ENCODE assay signal across 8 cellular contexts in the genomic region with DNA sequence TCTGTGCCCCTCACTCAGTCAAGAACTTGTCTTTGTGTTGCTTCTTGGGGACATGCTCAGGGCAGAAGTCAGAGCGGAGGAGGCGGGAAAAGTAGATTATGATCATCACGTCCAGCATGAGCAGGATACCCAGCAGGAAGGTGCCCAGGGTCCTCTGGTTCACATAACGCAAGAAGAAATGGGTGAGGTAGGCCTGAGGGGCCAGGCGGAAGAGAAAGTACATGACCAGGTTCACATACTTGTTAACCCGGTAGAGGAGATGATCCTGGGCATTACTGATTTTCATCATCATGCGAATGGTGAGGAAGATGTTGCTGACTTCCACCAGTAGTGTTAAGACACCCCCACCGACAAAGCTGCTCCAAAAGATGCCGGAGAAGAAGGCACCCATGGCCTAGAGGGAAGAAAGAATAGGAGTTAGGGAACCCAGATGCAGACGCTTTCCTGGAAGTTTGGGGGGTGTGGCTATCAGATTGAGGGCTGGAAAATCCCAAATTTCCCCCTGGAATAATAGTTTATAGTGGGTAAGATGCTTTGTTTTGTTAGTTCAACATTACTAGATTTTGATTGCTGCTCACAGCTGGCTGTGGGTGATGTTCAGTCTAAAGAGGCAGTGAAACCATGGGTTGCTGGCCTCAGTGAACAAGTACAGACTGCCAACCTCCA. TPM values are rescaled to one million over a fixed set of nuclear protein-coding genes. Genes with fewer than 3 reads are reported as not detected.
DNase-seq lines count a peak whose midpoint lies in the region; ATAC-seq and TF ChIP-seq lines count a peak whose summit lies in the region.

No MANE protein-coding gene starts in this region.

- peaks cover 8% of the 10 kb centered on the region for H3K27me3 Mint-ChIP-seq in CD4-positive, CD25-positive, alpha-beta regulatory T cell

- peaks cover 10 to 81% (median 40%) of the 10 kb centered on the region in 4 donors for H3K4me1 Mint-ChIP-seq in CD4-positive, CD25-positive, alpha-beta regulatory T cell

- no peak for TF ChIP-seq POLR2A in thyroid gland (IDR thresholded peaks at IDR 0.05)

- DNase-seq in CD4-positive, CD25-positive, alpha-beta regulatory T cell: no peak
- DNase-seq in ascending aorta (ENCODE audit: low spot score in 2 of 2) (no peak), thyroid gland (no peak), NCI-H345 (lab: John Stamatoyannopoulos, UW) (no peak), dedifferentiated amniotic fluid mesenchymal stem cell (ENCODE audit: extremely low spot score) (no peak)

- no peak for ATAC-seq in CD4-positive, CD25-positive, alpha-beta regulatory T cell (ENCODE audit: low read depth in 2 of 2)
- no peak for ATAC-seq in GM18858 (IDR thresholded peaks at IDR 0.05; ENCODE audit: unreplicated experiment)

- H3K27ac ChIP-seq in CD4-positive, CD25-positive, alpha-beta regulatory T cell (ENCODE audit: insufficient read depth, low read length, poor library complexity, severe bottlenecking): peak overlapping the region; percentile 45
- H3K27ac ChIP-seq in HUES64 (ENCODE audit: low read depth, low read length) (peak overlapping the region; percentile 94; the same call in 1 of the 2 replicates), ascending aorta (peak overlapping the region; percentile 66 to 93), mucosa of rectum (ENCODE audit: low read depth in 2 of 2, low read length in 2 of 2) (peak overlapping the region; percentile 99), thyroid gland (no peak overlapping the region)

- H3K4me3 Mint-ChIP-seq in CD4-positive, CD25-positive, alpha-beta regulatory T cell: peak overlapping the region; percentile 82 to 99 (median 92)

- TF ChIP-seq CTCF in ascending aorta (IDR thresholded peaks at IDR 0.05): no peak
- TF ChIP-seq CTCF in thyroid gland (IDR thresholded peaks at IDR 0.05): no peak

- H3K9ac ChIP-seq in HUES64 (ENCODE audit: low read depth, low read length) (peak overlapping the region; percentile 96), mucosa of rectum (ENCODE audit: low read depth in 1 of 2, low read length in 2 of 2) (peak overlapping the region; percentile 68 to 83)

- H3K9me3 ChIP-seq in CD4-positive, CD25-positive, alpha-beta regulatory T cell (ENCODE audit: control insufficient read depth in 2 of 2, low read length in 2 of 2): no peaks in the 10 kb centered on the region
- H3K9me3 ChIP-seq in HUES64 (ENCODE audit: insufficient read depth, low read depth, low read length): no peaks in the 10 kb centered on the region
- no peaks in the 10 kb centered on the region for H3K9me3 ChIP-seq in ascending aorta
- no peaks in the 10 kb centered on the region for H3K9me3 ChIP-seq in mucosa of rectum (ENCODE audit: control insufficient read depth in 2 of 2, low read length in 2 of 2)
- H3K9me3 ChIP-seq in thyroid gland: no peaks in the 10 kb centered on the region

- H3K4me1 ChIP-seq in CD4-positive, CD25-positive, alpha-beta regulatory T cell (ENCODE audit: control insufficient read depth, insufficient read depth, low read length, poor library complexity, severe bottlenecking): peaks cover 61% of the 10 kb centered on the region
- H3K4me1 ChIP-seq in HUES64 (ENCODE audit: insufficient read depth, low read length) (peaks cover 19% of the 10 kb centered on the region; the same call in 1 of the 2 replicates), ascending aorta (peaks cover 17 to 36% of the 10 kb centered on the region in 2 donors), mucosa of rectum (ENCODE audit: control insufficient read depth in 2 of 2, insufficient read depth in 2 of 2, low read length in 2 of 2) (peaks cover 53 to 63% of the 10 kb centered on the region in 2 donors), thyroid gland (peaks cover 31 to 32% of the 10 kb centered on the region in 2 donors)

- peaks cover 34% of the 10 kb centered on the region for H3K36me3 ChIP-seq in CD4-positive, CD25-positive, alpha-beta regulatory T cell (ENCODE audit: control insufficient read depth, insufficient read depth, low read length)
- H3K36me3 ChIP-seq in HUES64 (ENCODE audit: insufficient read depth, low read length): peaks cover 49% of the 10 kb centered on the region
- peaks cover 24 to 36% of the 10 kb centered on the region in 2 donors for H3K36me3 ChIP-seq in ascending aorta
- peaks cover 24 to 37% of the 10 kb centered on the region in 2 donors for H3K36me3 ChIP-seq in mucosa of rectum (ENCODE audit: control insufficient read depth in 2 of 2, insufficient read depth in 2 of 2, low read length in 2 of 2)
- peaks cover 33 to 36% of the 10 kb centered on the region in 2 donors for H3K36me3 ChIP-seq in thyroid gland

- intact Hi-C loops in ascending aorta (cut with DNase I) (loop anchor here (5.0 to 10.0 kb wide), 3 partner anchors 38 to 390 kb away; a partner anchor contains a TSS), thyroid gland (cut with DNase I) (loop anchor here (5.0 kb wide), 2 partner anchors 77 to 228 kb away; a partner anchor contains a TSS)

- no peak overlapping the region for H3K4me3 ChIP-seq in CD4-positive, CD25-positive, alpha-beta regulatory T cell (ENCODE audit: low read depth, low read length)
- H3K4me3 ChIP-seq in HUES64 (ENCODE audit: low read length) (peak overlapping the region; percentile 78), ascending aorta (peak overlapping the region in 1 of 2 donors; percentile 83), mucosa of rectum (ENCODE audit: low read length in 2 of 2) (peak overlapping the region; percentile 74 to 75), thyroid gland (replicated peaks in 1 of 3) (no peak overlapping the region)

- peaks cover 44% of the 10 kb centered on the region for H3K36me3 Mint-ChIP-seq in CD4-positive, CD25-positive, alpha-beta regulatory T cell

- peak overlapping the region; percentile 48 to 76 (median 75) for H3K27ac Mint-ChIP-seq in CD4-positive, CD25-positive, alpha-beta regulatory T cell

- H3K9me3 Mint-ChIP-seq in CD4-positive, CD25-positive, alpha-beta regulatory T cell: no peaks in the 10 kb centered on the region

- H3K27me3 ChIP-seq in CD4-positive, CD25-positive, alpha-beta regulatory T cell (ENCODE audit: control insufficient read depth, insufficient read depth, low read length): no peaks in the 10 kb centered on the region
- H3K27me3 ChIP-seq in HUES64 (ENCODE audit: insufficient read depth, low read length) (no peaks in the 10 kb centered on the region), ascending aorta (no peaks in the 10 kb centered on the region), mucosa of rectum (ENCODE audit: control insufficient read depth in 2 of 2, insufficient read depth in 2 of 2, low read length in 2 of 2) (no peaks in the 10 kb centered on the region), thyroid gland (no peaks in the 10 kb centered on the region)

- WGBS in HUES64: 79% methylated on average over 10 of the region's 10 CpGs
- WGBS in thyroid gland, 2 donors: 82 to 87% methylated on average over 10 of the region's 10 CpGs

RNA-seq across cellular contexts. Expression of a gene that starts 1.4 kb away (rescaled TPM):
- total RNA-seq in CD4-positive, CD25-positive, alpha-beta regulatory T cell: 1.3 TPM
- polyA plus RNA-seq in CD4-positive, CD25-positive, alpha-beta regulatory T cell: not detected
- polyA plus RNA-seq in HUES64 (2013, experiment 1 of 2): 32.9 TPM
- 35.6 TPM for polyA plus RNA-seq in HUES64 (2013, experiment 2 of 2)
- total RNA-seq in ascending aorta (not detected), thyroid gland (10 to 100 TPM in 1 of 4 donors, 1 to 10 TPM in 3; 1.6 to 21.4 (median 5.1) TPM)

RNA-seq across cellular contexts. Expression of a gene that starts 4.0 kb away (rescaled TPM):
- total RNA-seq in CD4-positive, CD25-positive, alpha-beta regulatory T cell: 7.5 TPM
- polyA plus RNA-seq in CD4-positive, CD25-positive, alpha-beta regulatory T cell: 1 to 10 TPM; 1.8 to 2.6 (median 2.0) TPM
- polyA plus RNA-seq in HUES64 (2013, experiment 1 of 2): 10.3 TPM
- 8.4 TPM for polyA plus RNA-seq in HUES64 (2013, experiment 2 of 2)
- total RNA-seq in ascending aorta (3.2 TPM), thyroid gland (10 to 100 TPM in 1 of 4 donors, 1 to 10 TPM in 3; 3.9 to 14.0 (median 8.1) TPM)

RNA-seq across cellular contexts. Expression of a gene that starts 4.8 kb away (rescaled TPM):
- 2,050 TPM for total RNA-seq in CD4-positive, CD25-positive, alpha-beta regulatory T cell
- polyA plus RNA-seq in CD4-positive, CD25-positive, alpha-beta regulatory T cell: 1,000 to 10,000 TPM; 4,206 to 5,707 (median 4,669) TPM
- polyA plus RNA-seq in HUES64 (2013, experiment 1 of 2): 2,115 TPM
- 2,394 TPM for polyA plus RNA-seq in HUES64 (2013, experiment 2 of 2)
- total RNA-seq in ascending aorta (491 TPM), thyroid gland (100 to 1,000 TPM; 181 to 750 (median 443) TPM)

RNA-seq across cellular contexts. Expression of a gene that starts 7.0 kb away (rescaled TPM):
- total RNA-seq in CD4-positive, CD25-positive, alpha-beta regulatory T cell: 4.0 TPM
- polyA plus RNA-seq in CD4-positive, CD25-positive, alpha-beta regulatory T cell: 10 to 100 TPM in 1 of 4 donors, 1 to 10 TPM in 3; 6.6 to 11.5 (median 6.9) TPM
- polyA plus RNA-seq in HUES64 (2013, experiment 1 of 2): 182 TPM
- polyA plus RNA-seq in HUES64 (2013, experiment 2 of 2): 154 TPM
- 172 TPM for total RNA-seq in ascending aorta
- total RNA-seq in thyroid gland: 100 to 1,000 TPM; 136 to 186 (median 159) TPM

RNA-seq across cellular contexts. Expression of a gene that starts 12.9 kb away (rescaled TPM):
- total RNA-seq in CD4-positive, CD25-positive, alpha-beta regulatory T cell: 5.3 TPM
- under 1 TPM in 3 of 4 donors, not detected in 1; 0.37 to 0.67 (median 0.63) TPM for polyA plus RNA-seq in CD4-positive, CD25-positive, alpha-beta regulatory T cell
- polyA plus RNA-seq in HUES64 (2013, experiment 1 of 2): 8.7 TPM
- polyA plus RNA-seq in HUES64 (2013, experiment 2 of 2): 9.2 TPM
- total RNA-seq in ascending aorta (1.6 TPM), thyroid gland (1 to 10 TPM in 2 of 4 donors, under 1 TPM in 1, not detected in 1; 0.46 to 4.3 (median 1.1) TPM)

Comparison
In these comparisons a context has a peak if more than half of its experiments do, and no peak if none do; other contexts are left out.
1. H3K27ac ChIP-seq: peak in CD4-positive, CD25-positive, alpha-beta regulatory T cell (single experiment), HUES64 (single experiment), ascending aorta (2 of 2) and mucosa of rectum (2 of 2); none in thyroid gland (0 of 3).
2. H3K4me3 ChIP-seq: peak in HUES64 (single experiment) and mucosa of rectum (2 of 2); none in CD4-positive, CD25-positive, alpha-beta regulatory T cell (single experiment) and thyroid gland (0 of 3).